In the genomic region with DNA sequence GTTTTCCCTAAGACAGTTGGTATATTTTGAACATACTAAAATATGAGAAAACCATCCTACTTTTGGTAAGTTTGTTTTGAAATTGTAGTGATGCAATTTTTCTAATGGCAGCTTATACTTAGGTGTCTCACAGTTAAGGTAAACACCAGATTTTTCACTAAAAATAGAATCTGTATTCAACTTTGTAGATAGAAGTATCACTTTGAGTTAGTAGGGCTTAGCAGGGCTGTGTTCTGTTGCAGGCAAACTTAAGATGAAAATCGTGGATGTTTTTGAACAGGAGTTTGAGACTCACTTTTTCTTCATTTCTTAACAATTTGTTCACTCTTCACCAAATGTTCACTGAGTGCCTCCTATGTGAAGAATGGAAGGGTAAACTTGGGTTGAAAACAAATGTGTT, we compare ENCODE assay signal across 17 cellular contexts.
A peak's percentile ranks its signal among the peaks of the same experiment; 100 is the strongest.
DNase-seq lines count a peak whose midpoint lies in the region; ATAC-seq, FAIRE-seq and TF ChIP-seq lines count a peak whose summit lies in the region.
"Had no signal": no experiment of that assay in that cellular context is flagged by ENCODE, and none has a peak within 500 bp of the region (broad histone marks: within the 10 kb centered on the region; RNA-seq: fewer than 3 reads in every experiment).

No MANE protein-coding gene starts in this region.

- H3K36me3 ChIP-seq in HepG2 (replicated peaks in 1 of 2; ENCODE audit: control insufficient read depth in 1 of 2, insufficient read depth in 2 of 2, low read length in 2 of 2), result no peaks in the 10 kb centered on the region
- no peaks in the 10 kb centered on the region for H3K36me3 ChIP-seq in stomach
- H3K36me3 ChIP-seq: BLaER1 had no signal

- in situ Hi-C loops in HepG2 (cut with HindIII; ENCODE audit: extremely low pct_ligation_motif_present, low pct_unique_long_range_greater_than_20kb), result no loop called here

- TF ChIP-seq POLR2A in HepG2 (IDR thresholded peaks at IDR 0.05; ENCODE audit: insufficient read depth in 1 of 2, low read depth in 2 of 2, low read length in 2 of 2) (no peak), stomach (IDR thresholded peaks at IDR 0.05) (no peak)

- TF ChIP-seq CTCF in HepG2 (CRISPR knock-in tag; IDR thresholded peaks at IDR 0.05), result no peak
- TF ChIP-seq CTCF in stomach (IDR thresholded peaks at IDR 0.05), result no peak

- no peak for FAIRE-seq in HepG2 (lab: Jason Lieb, UNC)

- H2AFZ ChIP-seq in HepG2 (ENCODE audit: low read length), result no peak overlapping the region

- H3K9me3 ChIP-seq in HepG2 (ENCODE audit: low read length) (no peaks in the 10 kb centered on the region), stomach (no peaks in the 10 kb centered on the region)

- H3K27me3 ChIP-seq in HepG2 (ENCODE audit: control insufficient read depth in 1 of 2, insufficient read depth in 2 of 2, low read length in 2 of 2) (no peaks in the 10 kb centered on the region), stomach (no peaks in the 10 kb centered on the region)
- H3K27me3 ChIP-seq: BLaER1 had no signal

- H3K4me2 ChIP-seq in HepG2 (ENCODE audit: low read depth, low read length), result peak overlapping the region; percentile 55
- H3K4me2 ChIP-seq: BLaER1 had no signal

- H3K27ac ChIP-seq in HepG2 (ENCODE audit: extremely low read length, insufficient read depth, low read length) (peak overlapping the region; percentile 74), stomach (no peak overlapping the region)
- H3K27ac ChIP-seq: BLaER1 had no signal

- ATAC-seq in GM18502 (IDR thresholded peaks at IDR 0.05; ENCODE audit: poor library complexity, unreplicated experiment) (peak; percentile 59), GM21576 (IDR thresholded peaks at IDR 0.05; ENCODE audit: unreplicated experiment) (peak; percentile 60), HG02884 (IDR thresholded peaks at IDR 0.05; ENCODE audit: unreplicated experiment) (peak; percentile 70), HepG2 (peak; percentile 4), GM18858 (IDR thresholded peaks at IDR 0.05; ENCODE audit: unreplicated experiment) (no peak)
- ATAC-seq: CD8-positive, alpha-beta T cell; Panc1 had no signal

- intact Hi-C loops in HepG2 (cut with micrococcal nuclease; ENCODE audit: unreplicated experiment), result loop anchor here (2.0 kb wide), 1 partner anchor 175 kb away; no protein-coding TSS in a partner anchor
- intact Hi-C loops in stomach (cut with DNase I; ENCODE audit: low total_unique reads), result no loop called here

- no peak for TF ChIP-seq RAD21 in HepG2 (CRISPR knock-in tag; IDR thresholded peaks at IDR 0.05)

- DNase-seq in HepG2 (ENCODE audit: low spot score) (no peak), stomach (no peak), HT-29 (ENCODE audit: low spot score) (no peak), DMS 273 (lab: John Stamatoyannopoulos, UW; ENCODE audit: unreplicated experiment) (no peak)
- DNase-seq: CD8-positive, alpha-beta T cell; DMS79 treated with DMSO at 0.1 percent for 48 hours; H9; NCI-H1092 treated with DMSO at 0.1 percent for 48 hours; NCI-H2081 treated with DMSO at 0.1 percent for 48 hours; NCI-H446 treated with DMSO at 0.1 percent for 48 hours; NCI-H69 had no signal

- H3K4me1 ChIP-seq in HepG2 (ENCODE audit: insufficient read depth, low read length) (peaks cover 79% of the 10 kb centered on the region), stomach (peaks cover 0 to 37% (median 13%) of the 10 kb centered on the region in 4 donors)
- H3K4me1 ChIP-seq: BLaER1 had no signal

- WGBS in HepG2 (ENCODE audit: low lambda C conversion rate), result 10% methylated on average over 1 of the region's 1 CpG
- WGBS in stomach, 5 donors, result 65 to 74% (median 69%) methylated on average over 1 of the region's 1 CpG

- peak overlapping the region in 1 of 3 experiments; percentile 23; a peak in 1 of 6 replicates for H3K4me3 ChIP-seq in HepG2 (replicated peaks in 1 of 3; ENCODE audit: insufficient read depth in 1 of 3, low read depth in 2 of 3, low read length in 3 of 3)
- no peak overlapping the region for H3K4me3 ChIP-seq in stomach
- H3K4me3 ChIP-seq: BLaER1 had no signal

- BruUV-seq in HepG2 (replicated peaks; lab: Mats Ljungman, UMichigan), result no TSS peak

- H4K20me1 ChIP-seq in HepG2 (ENCODE audit: insufficient read depth, low read length), result no peaks in the 10 kb centered on the region
- H4K20me1 ChIP-seq: BLaER1 had no signal

- TF ChIP-seq EP300 in HepG2 (IDR thresholded peaks at IDR 0.05; ENCODE audit: low read depth in 2 of 2, low read length in 2 of 2) (no peak), HepG2 (CRISPR knock-in tag; IDR thresholded peaks at IDR 0.05; ENCODE audit: borderline replicate concordance) (no peak), stomach (IDR thresholded peaks at IDR 0.05) (no peak)

- no peaks in the 10 kb centered on the region for H3K79me2 ChIP-seq in HepG2 (ENCODE audit: insufficient read depth, low read length)

- H3K9ac ChIP-seq in HepG2 (ENCODE audit: insufficient read depth, low read depth, low read length), result 0 out of 2 replicates have a peak overlapping the region, but pooled peaks have one; percentile 41
- H3K9ac ChIP-seq: BLaER1 had no signal

- CTCF ChIA-PET in HepG2 (lab: Yijun Ruan, JAX; ENCODE audit: low intra/inter-chr PET ratio, low total read pairs), result interaction anchor here (1.5 kb wide), 1 partner anchor 42 kb away, joined by 6 read pairs; no protein-coding TSS in a partner anchor

- POLR2A ChIA-PET in HepG2 (lab: Yijun Ruan, JAX), result interaction anchor here (1.5 to 3.2 kb wide), 2 partner anchors 24 to 88 kb away, joined by 6 to 19 read pairs; no protein-coding TSS in a partner anchor

TF ChIP-seq in HepG2, 621 proteins besides CTCF, POLR2A, EP300 and RAD21 (continues in another document):
- TF ChIP-seq ZNF619 (CRISPR knock-in tag; IDR thresholded peaks at IDR 0.05) (no peak), ZNF563 (CRISPR knock-in tag; IDR thresholded peaks at IDR 0.05) (no peak), PRPF4 (IDR thresholded peaks at IDR 0.05; ENCODE audit: low read depth, low read length, poor library complexity, severe bottlenecking) (no peak), ZNF317 (CRISPR knock-in tag; IDR thresholded peaks at IDR 0.05) (0 out of 2 replicates have a peak, but pooled peaks have one; percentile 41), PHF20 (CRISPR knock-in tag; IDR thresholded peaks at IDR 0.05) (no peak), BRD4 (CRISPR knock-in tag; IDR thresholded peaks at IDR 0.05) (peak; percentile 8; the same call in 1 of the 2 replicates)
- TF ChIP-seq, protein P1, sequence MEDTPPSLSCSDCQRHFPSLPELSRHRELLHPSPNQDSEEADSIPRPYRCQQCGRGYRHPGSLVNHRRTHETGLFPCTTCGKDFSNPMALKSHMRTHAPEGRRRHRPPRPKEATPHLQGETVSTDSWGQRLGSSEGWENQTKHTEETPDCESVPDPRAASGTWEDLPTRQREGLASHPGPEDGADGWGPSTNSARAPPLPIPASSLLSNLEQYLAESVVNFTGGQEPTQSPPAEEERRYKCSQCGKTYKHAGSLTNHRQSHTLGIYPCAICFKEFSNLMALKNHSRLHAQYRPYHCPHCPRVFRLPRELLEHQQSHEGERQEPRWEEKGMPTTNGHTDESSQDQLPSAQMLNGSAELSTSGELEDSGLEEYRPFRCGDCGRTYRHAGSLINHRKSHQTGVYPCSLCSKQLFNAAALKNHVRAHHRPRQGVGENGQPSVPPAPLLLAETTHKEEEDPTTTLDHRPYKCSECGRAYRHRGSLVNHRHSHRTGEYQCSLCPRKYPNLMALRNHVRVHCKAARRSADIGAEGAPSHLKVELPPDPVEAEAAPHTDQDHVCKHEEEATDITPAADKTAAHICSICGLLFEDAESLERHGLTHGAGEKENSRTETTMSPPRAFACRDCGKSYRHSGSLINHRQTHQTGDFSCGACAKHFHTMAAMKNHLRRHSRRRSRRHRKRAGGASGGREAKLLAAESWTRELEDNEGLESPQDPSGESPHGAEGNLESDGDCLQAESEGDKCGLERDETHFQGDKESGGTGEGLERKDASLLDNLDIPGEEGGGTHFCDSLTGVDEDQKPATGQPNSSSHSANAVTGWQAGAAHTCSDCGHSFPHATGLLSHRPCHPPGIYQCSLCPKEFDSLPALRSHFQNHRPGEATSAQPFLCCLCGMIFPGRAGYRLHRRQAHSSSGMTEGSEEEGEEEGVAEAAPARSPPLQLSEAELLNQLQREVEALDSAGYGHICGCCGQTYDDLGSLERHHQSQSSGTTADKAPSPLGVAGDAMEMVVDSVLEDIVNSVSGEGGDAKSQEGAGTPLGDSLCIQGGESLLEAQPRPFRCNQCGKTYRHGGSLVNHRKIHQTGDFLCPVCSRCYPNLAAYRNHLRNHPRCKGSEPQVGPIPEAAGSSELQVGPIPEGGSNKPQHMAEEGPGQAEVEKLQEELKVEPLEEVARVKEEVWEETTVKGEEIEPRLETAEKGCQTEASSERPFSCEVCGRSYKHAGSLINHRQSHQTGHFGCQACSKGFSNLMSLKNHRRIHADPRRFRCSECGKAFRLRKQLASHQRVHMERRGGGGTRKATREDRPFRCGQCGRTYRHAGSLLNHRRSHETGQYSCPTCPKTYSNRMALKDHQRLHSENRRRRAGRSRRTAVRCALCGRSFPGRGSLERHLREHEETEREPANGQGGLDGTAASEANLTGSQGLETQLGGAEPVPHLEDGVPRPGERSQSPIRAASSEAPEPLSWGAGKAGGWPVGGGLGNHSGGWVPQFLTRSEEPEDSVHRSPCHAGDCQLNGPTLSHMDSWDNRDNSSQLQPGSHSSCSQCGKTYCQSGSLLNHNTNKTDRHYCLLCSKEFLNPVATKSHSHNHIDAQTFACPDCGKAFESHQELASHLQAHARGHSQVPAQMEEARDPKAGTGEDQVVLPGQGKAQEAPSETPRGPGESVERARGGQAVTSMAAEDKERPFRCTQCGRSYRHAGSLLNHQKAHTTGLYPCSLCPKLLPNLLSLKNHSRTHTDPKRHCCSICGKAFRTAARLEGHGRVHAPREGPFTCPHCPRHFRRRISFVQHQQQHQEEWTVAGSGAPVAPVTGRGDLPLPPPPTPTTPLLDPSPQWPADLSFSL (CRISPR knock-in tag; IDR thresholded peaks at IDR 0.05), result no peak
- TF ChIP-seq, protein P2, sequence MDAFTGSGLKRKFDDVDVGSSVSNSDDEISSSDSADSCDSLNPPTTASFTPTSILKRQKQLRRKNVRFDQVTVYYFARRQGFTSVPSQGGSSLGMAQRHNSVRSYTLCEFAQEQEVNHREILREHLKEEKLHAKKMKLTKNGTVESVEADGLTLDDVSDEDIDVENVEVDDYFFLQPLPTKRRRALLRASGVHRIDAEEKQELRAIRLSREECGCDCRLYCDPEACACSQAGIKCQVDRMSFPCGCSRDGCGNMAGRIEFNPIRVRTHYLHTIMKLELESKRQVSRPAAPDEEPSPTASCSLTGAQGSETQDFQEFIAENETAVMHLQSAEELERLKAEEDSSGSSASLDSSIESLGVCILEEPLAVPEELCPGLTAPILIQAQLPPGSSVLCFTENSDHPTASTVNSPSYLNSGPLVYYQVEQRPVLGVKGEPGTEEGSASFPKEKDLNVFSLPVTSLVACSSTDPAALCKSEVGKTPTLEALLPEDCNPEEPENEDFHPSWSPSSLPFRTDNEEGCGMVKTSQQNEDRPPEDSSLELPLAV (CRISPR knock-in tag; conservative IDR thresholded peaks at IDR 0.05; ENCODE audit: low read depth), result no peak
